ENCODE assay signal across 28 cellular contexts in the genomic region with DNA sequence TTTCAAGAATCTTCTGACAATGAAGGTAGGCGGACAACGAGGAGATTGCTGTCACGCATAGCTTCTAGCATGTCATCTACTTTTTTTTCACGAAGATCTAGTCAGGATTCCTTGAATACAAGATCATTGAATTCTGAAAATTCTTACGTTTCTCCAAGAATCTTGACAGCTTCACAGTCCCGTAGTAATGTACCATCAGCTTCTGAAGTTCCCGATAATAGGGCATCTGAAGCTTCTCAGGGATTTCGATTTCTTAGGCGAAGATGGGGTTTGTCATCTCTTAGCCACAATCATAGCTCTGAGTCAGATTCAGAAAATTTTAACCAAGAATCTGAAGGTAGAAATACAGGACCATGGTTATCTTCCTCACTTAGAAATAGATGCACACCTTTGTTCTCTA.
"Had no signal": no experiment of that assay in that cellular context is flagged by ENCODE, and none has a peak within 500 bp of the region (broad histone marks: within the 10 kb centered on the region; RNA-seq: fewer than 3 reads in every experiment).

No MANE protein-coding gene starts in this region.

- H3K9me3 ChIP-seq: body of pancreas, gastroesophageal sphincter, spleen, thoracic aorta, uterus had no signal

- DNase-seq: activated CD4-positive, alpha-beta T cell treated with anti-CD3 and anti-CD28 coated beads for 36 hours; activated CD4-positive, CD25-positive, alpha-beta regulatory T cell; activated CD8-positive, alpha-beta memory T cell treated with anti-CD3 and anti-CD28 coated beads, Interleukin-2, amount 10 ng/mL, durations not matched to agents 7 days and 5 days; activated CD8-positive, alpha-beta T cell treated with anti-CD3 and anti-CD28 coated beads, Interleukin-2, amount 10 ng/mL, durations not matched to agents 7 days and 5 days; activated T-cell treated with anti-CD3 and anti-CD28 coated beads, Interleukin-2, amount 50 U/mL, for 48 hours; aorta; body of pancreas; dorsolateral prefrontal cortex; effector memory CD8-positive, alpha-beta T cell; erythroblast; islet precursor cell; left colon; naive thymus-derived CD4-positive, alpha-beta T cell; right cardiac atrium; spleen; stimulated activated naive CD4-positive, alpha-beta T cell treated with Interleukin-2 at 50 U/mL for 16 hours; T-helper 1 cell; uterus had no signal

- H2AFZ ChIP-seq: hepatocyte, neural progenitor cell had no signal

- H3K4me1 ChIP-seq: body of pancreas, gastroesophageal sphincter, neural progenitor cell, uterus had no signal

- H3K36me3 ChIP-seq: uterus had no signal

- H3K27me3 Mint-ChIP-seq: activated CD4-positive, alpha-beta T cell treated with anti-CD3 and anti-CD28 coated beads for 36 hours; activated CD8-positive, alpha-beta memory T cell treated with anti-CD3 and anti-CD28 coated beads, Interleukin-2, amount 10 ng/mL, durations not matched to agents 7 days and 5 days; activated naive CD8-positive, alpha-beta T cell; effector memory CD8-positive, alpha-beta T cell; naive thymus-derived CD4-positive, alpha-beta T cell; type B pancreatic cell had no signal

- H3K4me3 Mint-ChIP-seq: activated CD4-positive, alpha-beta T cell treated with anti-CD3 and anti-CD28 coated beads for 36 hours; activated CD8-positive, alpha-beta memory T cell treated with anti-CD3 and anti-CD28 coated beads, Interleukin-2, amount 10 ng/mL, durations not matched to agents 7 days and 5 days; activated CD8-positive, alpha-beta T cell treated with anti-CD3 and anti-CD28 coated beads, Interleukin-2, amount 10 ng/mL, durations not matched to agents 7 days and 5 days; activated naive CD8-positive, alpha-beta T cell; effector memory CD8-positive, alpha-beta T cell; mesothelial cell of epicardium; naive thymus-derived CD4-positive, alpha-beta T cell; neural progenitor cell; type B pancreatic cell had no signal

- H3K4me3 ChIP-seq: body of pancreas, cardiac muscle cell, coronary artery, dorsolateral prefrontal cortex, gastroesophageal sphincter, hepatocyte, neural progenitor cell, spleen, thoracic aorta, uterus had no signal

- H3K4me2 ChIP-seq: hepatocyte, neural progenitor cell had no signal

- H3K9me3 Mint-ChIP-seq: activated T-helper 2 cell treated with anti-CD3 and anti-CD28 coated beads, Interferon-gamma antibody, Interleukin-2, Interleukin-4, amounts not matched to agents 10 μg/mL and 5 μg/mL and 100 μg/mL, durations not matched to agents 14 hours and 24 hours and 36 hours; effector memory CD8-positive, alpha-beta T cell had no signal

- H3K4me1 Mint-ChIP-seq: neural progenitor cell had no signal

- ATAC-seq: activated CD4-positive, alpha-beta T cell treated with anti-CD3 and anti-CD28 coated beads for 36 hours; activated CD8-positive, alpha-beta memory T cell treated with anti-CD3 and anti-CD28 coated beads, Interleukin-2, amount 10 ng/mL, durations not matched to agents 7 days and 5 days; activated CD8-positive, alpha-beta T cell treated with anti-CD3 and anti-CD28 coated beads, Interleukin-2, amount 10 ng/mL, durations not matched to agents 7 days and 5 days; body of pancreas; effector memory CD8-positive, alpha-beta T cell; gastroesophageal sphincter; left colon; naive thymus-derived CD4-positive, alpha-beta T cell; right cardiac atrium had no signal

- H3K27ac Mint-ChIP-seq: activated CD4-positive, alpha-beta T cell treated with anti-CD3 and anti-CD28 coated beads for 36 hours; activated CD8-positive, alpha-beta memory T cell treated with anti-CD3 and anti-CD28 coated beads, Interleukin-2, amount 10 ng/mL, durations not matched to agents 7 days and 5 days; activated CD8-positive, alpha-beta T cell treated with anti-CD3 and anti-CD28 coated beads, Interleukin-2, amount 10 ng/mL, durations not matched to agents 7 days and 5 days; activated T-helper 2 cell treated with anti-CD3 and anti-CD28 coated beads, Interferon-gamma antibody, Interleukin-2, Interleukin-4, amounts not matched to agents 10 μg/mL and 5 μg/mL and 100 μg/mL, durations not matched to agents 14 hours and 24 hours and 36 hours; mesothelial cell of epicardium; neural progenitor cell; type B pancreatic cell had no signal

- H3K9ac ChIP-seq: neural progenitor cell had no signal

- H3K27ac ChIP-seq: body of pancreas, cardiac muscle cell, coronary artery, dorsolateral prefrontal cortex, gastroesophageal sphincter, hepatocyte, neural progenitor cell, spleen, thoracic aorta, uterus had no signal

- H3K27me3 ChIP-seq: body of pancreas, cardiac muscle cell, dorsolateral prefrontal cortex, gastroesophageal sphincter, hepatocyte, neural progenitor cell, spleen, uterus had no signal
